In genomic region chr2:191013876-191014652, GRCh38 we compare ENCODE assay signal across 8 cellular contexts. TPM values are rescaled to one million over a fixed set of nuclear protein-coding genes. Genes with fewer than 3 reads are reported as not detected.
DNase-seq lines count a peak whose midpoint lies in the region; ATAC-seq and TF ChIP-seq lines count a peak whose summit lies in the region.

TSS of gene STAT1 (minus strand) at chr2:191014171. CDS start at chr2:191010003, 4,168 bp downstream.

- peak in 2 of 4 experiments; percentile 4 to 49 for TF ChIP-seq CTCF in uterus (IDR thresholded peaks at IDR 0.05)

- ATAC-seq in HG02870 (IDR thresholded peaks at IDR 0.05; ENCODE audit: unreplicated experiment) (peak; percentile 84), right cardiac atrium (peak; percentile 97)

- TF ChIP-seq POLR2A in GM15510 (IDR thresholded peaks at IDR 0.05; ENCODE audit: borderline replicate concordance, extremely low read depth, insufficient read length) = peak; percentile 100
- peak; percentile 76 to 88 for TF ChIP-seq POLR2A in uterus (IDR thresholded peaks at IDR 0.05)

- peak within 1 kb of the TSS; percentile 91 for H3K27ac ChIP-seq in angular gyrus (ENCODE audit: low read depth, low read length)
- H3K27ac ChIP-seq in right cardiac atrium (ENCODE audit: low read length) = peak within 1 kb of the TSS; percentile 90
- peak within 1 kb of the TSS; percentile 85 to 90 for H3K27ac ChIP-seq in uterus

- H3K4me1 ChIP-seq in right cardiac atrium (ENCODE audit: control insufficient read depth, insufficient read depth, low read length) (peaks cover 6% of the 10 kb centered on the region), uterus (peaks cover 0 to 3% of the 10 kb centered on the region in 2 donors)

- H3K9me3 ChIP-seq in right cardiac atrium (ENCODE audit: control insufficient read depth, low read length) (no peaks in the 10 kb centered on the region), uterus (no peaks in the 10 kb centered on the region)

- WGBS in right cardiac atrium = under 1% methylated on average over 74 of the region's 74 CpGs

- DNase-seq in NCI-H146 (lab: John Stamatoyannopoulos, UW) (peak; percentile 78), right cardiac atrium (peak; percentile 94 to 98 (median 97)), pulmonary artery endothelial cell (ENCODE audit: low read depth, low spot score) (peak; percentile 80), uterus (peak; percentile 88 to 96)

- H3K4me3 ChIP-seq in right cardiac atrium (ENCODE audit: low read length) (peak within 1 kb of the TSS; percentile 83), uterus (peak within 1 kb of the TSS; percentile 70 to 92)

- intact Hi-C loops in T-helper 1 cell treated with Interleukin-12 subunit alpha and Interleukin-12 subunit beta and Interleukin-4 antibody, amounts not matched to agents 30 ng/mL and 1 ng/mL, for 36 hours (cut with micrococcal nuclease) = loop anchor here (1.0 to 10.0 kb wide), 10 partner anchors 9 to 1252 kb away; partner anchors contain the start of genes HIBCH, NABP1, NEMP2 and OSGEPL1
- intact Hi-C loops in right cardiac atrium (cut with DNase I) (no loop called here), uterus (cut with DNase I; ENCODE audit: low total_unique reads) (no loop called here)

- H3K27me3 ChIP-seq in right cardiac atrium (ENCODE audit: control insufficient read depth, insufficient read depth) (no peaks in the 10 kb centered on the region), uterus (no peaks in the 10 kb centered on the region)

- H3K36me3 ChIP-seq in uterus = no peaks in the 10 kb centered on the region

RNA-seq across cellular contexts. Expression of gene STAT1, which starts in this region (rescaled TPM):
- total RNA-seq in T-helper 1 cell treated with Interleukin-12 subunit alpha and Interleukin-12 subunit beta and Interleukin-4 antibody, amounts not matched to agents 30 ng/mL and 1 ng/mL, for 36 hours = 784 and 811 TPM in 2 replicates
- total RNA-seq in right cardiac atrium (10 to 100 TPM; 45.9 to 73.2 (median 61.8) TPM), pulmonary artery endothelial cell (75.0 and 119 TPM in 2 replicates), uterus (10 to 100 TPM; 20.7 to 83.0 (median 56.1) TPM)
- 19.4 TPM for polyA plus RNA-seq in right cardiac atrium

Comparison
In these comparisons a context has a peak if more than half of its experiments do, and no peak if none do; other contexts are left out.
1. Peak in every context shown above with its lines: DNase-seq, ATAC-seq, H3K4me3 ChIP-seq and H3K27ac ChIP-seq.